ENCODE assay signal across 1 cellular context in genomic region chr4:5810770-5811430, GRCh38.
A peak's percentile ranks its signal among the peaks of the same experiment; 100 is the strongest.
TF ChIP-seq lines count a peak whose summit lies in the region.

No MANE protein-coding gene starts in this region.

TF ChIP-seq in K562, 482 proteins besides CTCF, POLR2A, EP300 and RAD21 (continued from another document):
- TF ChIP-seq ZNF316 (IDR thresholded peaks at IDR 0.05) (peak; percentile 88), ZNF175 (CRISPR knock-in tag; IDR thresholded peaks at IDR 0.05; ENCODE audit: low read depth) (no peak)
